In the genomic region with DNA sequence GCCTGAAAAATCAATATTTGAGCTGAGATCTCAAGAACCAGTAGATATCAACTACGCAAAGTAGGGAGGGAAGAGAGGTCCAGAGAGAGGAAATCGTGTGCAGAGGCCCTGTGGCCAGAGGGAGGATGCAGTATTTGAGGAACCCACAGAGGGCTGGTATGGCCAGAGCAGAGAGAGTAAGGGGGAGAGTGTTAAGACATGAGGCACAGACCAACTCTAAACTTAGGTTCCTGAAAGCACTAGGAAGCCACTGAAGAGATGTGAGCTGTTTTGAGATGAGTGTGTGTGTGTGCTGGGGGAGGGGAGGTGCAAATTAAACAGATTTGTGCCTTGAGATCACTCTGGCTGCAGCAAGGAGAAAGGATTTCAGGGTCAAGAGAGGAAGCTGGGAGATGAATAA, we compare ENCODE assay signal across 14 cellular contexts. TPM values are rescaled to one million over a fixed set of nuclear protein-coding genes. Genes with fewer than 3 reads are reported as not detected.
DNase-seq lines count a peak whose midpoint lies in the region; ATAC-seq, FAIRE-seq and TF ChIP-seq lines count a peak whose summit lies in the region.
"Had no signal": no experiment of that assay in that cellular context is flagged by ENCODE, and none has a peak within 500 bp of the region (broad histone marks: within the 10 kb centered on the region; RNA-seq: fewer than 3 reads in every experiment).

No MANE protein-coding gene starts in this region.

- intact Hi-C loops in sciatic nerve (cut with DNase I): no loop called here

- peak; percentile 91 for FAIRE-seq in GM12891 (lab: Jason Lieb, UNC)
- FAIRE-seq: keratinocyte had no signal

- peak; percentile 82 for ATAC-seq in HG02938 (IDR thresholded peaks at IDR 0.05; ENCODE audit: unreplicated experiment)
- no peak for ATAC-seq in sciatic nerve

- DNase-seq in GM12891 (ENCODE audit: insufficient read length, low spot score) (peak; percentile 64), GM19240 (ENCODE audit: insufficient read length, low spot score) (peak; percentile 61), NOMO-1 (lab: John Stamatoyannopoulos, UW; ENCODE audit: unreplicated experiment in 2 of 2) (peak; percentile 67), sciatic nerve (ENCODE audit: low spot score) (no peak), NCI-H1694 (lab: John Stamatoyannopoulos, UW) (no peak), GOT3 (lab: John Stamatoyannopoulos, UW) (no peak), NCI-H146 treated with DMSO at 0.1 percent for 48 hours (lab: John Stamatoyannopoulos, UW; ENCODE audit: unreplicated experiment) (no peak)
- DNase-seq: erythroblast; NCI-H2107; stimulated activated CD4-positive, alpha-beta T cell treated with anti-CD3 and anti-CD28 coated beads, Interleukin-2, amount 100 ng/mL, for 24 hours had no signal

- peak; percentile 21; the same call in 1 of the 2 replicates for TF ChIP-seq POLR2A in GM12891 (IDR thresholded peaks at IDR 0.05; ENCODE audit: low read depth, low read length)

TF ChIP-seq in GM12891, 5 proteins besides CTCF, POLR2A, EP300 and RAD21:
- TF ChIP-seq SPI1 (IDR thresholded peaks at IDR 0.05; ENCODE audit: low read depth, low read length) (peak; percentile 85), TAF1 (IDR thresholded peaks at IDR 0.05; ENCODE audit: low read depth, low read length) (no peak), PAX5 (IDR thresholded peaks at IDR 0.05; ENCODE audit: insufficient read depth, low read length, severe bottlenecking) (no peak), POLR2AphosphoS5 (IDR thresholded peaks at IDR 0.05; ENCODE audit: low read depth, low read length) (no peak), POU2F2 (IDR thresholded peaks at IDR 0.05; ENCODE audit: low read depth, low read length) (peak; percentile 44; the same call in 1 of the 2 replicates)

RNA-seq across cellular contexts. Expression of a gene that starts 10.9 kb away (rescaled TPM):
- 0.04 TPM for polyA plus RNA-seq in GM12891 (2012; ENCODE audit: low read depth, missing spikeins)
- not detected for total RNA-seq in sciatic nerve
- total RNA-seq: aorta had no signal
- polyA plus RNA-seq: CD14-positive monocyte, keratinocyte had no signal

RNA-seq across cellular contexts. Expression of a gene that starts 21.9 kb away (rescaled TPM):
- not detected for polyA plus RNA-seq in GM12891 (2012; ENCODE audit: low read depth, missing spikeins)
- total RNA-seq in sciatic nerve: not detected
- total RNA-seq: aorta had no signal
- polyA plus RNA-seq: aorta, CD14-positive monocyte had no signal

Comparison
In these comparisons a context has a peak if more than half of its experiments do, and no peak if none do; other contexts are left out.
1. DNase-seq: peak in GM12891 (single experiment), GM19240 (single experiment) and NOMO-1 (2 of 2); none in sciatic nerve (single experiment), NCI-H1694 (single experiment), GOT3 (single experiment) and NCI-H146 treated with DMSO at 0.1 percent for 48 hours (single experiment).